9 cellular contexts compared by ENCODE assay signal in the genomic region with DNA sequence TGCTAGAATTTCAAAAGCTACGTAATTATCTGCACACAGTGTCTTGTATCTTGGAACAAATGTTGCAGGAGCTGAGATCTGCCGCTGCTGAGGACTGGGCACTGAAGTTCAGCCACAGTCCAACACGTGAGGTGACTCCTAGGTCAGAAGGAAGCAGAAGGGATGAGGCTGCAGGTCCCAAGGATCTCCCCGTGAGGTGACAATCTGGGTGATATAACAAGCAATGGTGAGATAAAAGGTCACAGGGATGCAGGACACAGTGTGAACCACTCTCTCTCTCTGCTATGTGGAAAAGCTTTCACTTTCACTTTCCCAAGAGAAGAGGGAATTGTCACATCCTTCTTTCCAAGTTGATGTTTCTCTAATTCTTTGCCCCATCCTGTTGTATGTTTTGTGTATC.
DNase-seq lines count a peak whose midpoint lies in the region; ATAC-seq and TF ChIP-seq lines count a peak whose summit lies in the region.
"Had no signal": no experiment of that assay in that cellular context is flagged by ENCODE, and none has a peak within 500 bp of the region (broad histone marks: within the 10 kb centered on the region; RNA-seq: fewer than 3 reads in every experiment).

No MANE protein-coding gene starts in this region.

- no peaks in the 10 kb centered on the region for H3K36me3 ChIP-seq in left lung
- H3K36me3 ChIP-seq in tibial nerve = no peaks in the 10 kb centered on the region
- no peaks in the 10 kb centered on the region for H3K36me3 ChIP-seq in CD4-positive, alpha-beta memory T cell (ENCODE audit: insufficient read depth, low read length)

- intact Hi-C loops in left lung (cut with DNase I) = no loop called here
- intact Hi-C loops in CD4-positive, alpha-beta memory T cell (cut with micrococcal nuclease) = no loop called here

- no peak for TF ChIP-seq POLR2A in tibial nerve (IDR thresholded peaks at IDR 0.05)

- POLR2A ChIA-PET in CD4-positive, alpha-beta memory T cell (lab: Charles Lee; ENCODE audit: partially characterized antibody) = no interaction called here

- no peak overlapping the region for H3K27ac Mint-ChIP-seq in CD4-positive, alpha-beta memory T cell

- ATAC-seq in left lung (peak; percentile 64), HG03457 (IDR thresholded peaks at IDR 0.05; ENCODE audit: unreplicated experiment) (no peak), GM18873 (IDR thresholded peaks at IDR 0.05; ENCODE audit: low FRiP score, unreplicated experiment) (no peak)

- peak in 1 of 2 donors; percentile 31 for TF ChIP-seq EP300 in tibial nerve (IDR thresholded peaks at IDR 0.05)

- H3K4me3 ChIP-seq in left lung = peak overlapping the region; percentile 15 to 16
- peak overlapping the region; percentile 6 to 46 (median 20) for H3K4me3 ChIP-seq in tibial nerve
- no peak overlapping the region for H3K4me3 ChIP-seq in CD4-positive, alpha-beta memory T cell (ENCODE audit: low read length in 2 of 2)

- H3K9me3 Mint-ChIP-seq in CD4-positive, alpha-beta memory T cell = peaks cover 0 to 4% (median 0%) of the 10 kb centered on the region in 8 donors

- no peaks in the 10 kb centered on the region for H3K27me3 Mint-ChIP-seq in CD4-positive, alpha-beta memory T cell

- CTCF ChIA-PET in CD4-positive, alpha-beta memory T cell (lab: Charles Lee; ENCODE audit: partially characterized antibody) = no interaction called here

- DNase-seq in DMS79 treated with DMSO at 0.1 percent for 48 hours (lab: John Stamatoyannopoulos, UW) (peak; percentile 8), DMS79 (lab: John Stamatoyannopoulos, UW) (no peak), brain pericyte (ENCODE audit: low read depth, low spot score) (peak; percentile 5), left lung (no peak), tibial nerve (ENCODE audit: low spot score in 2 of 2) (no peak)
- no peak for DNase-seq in CD4-positive, alpha-beta memory T cell
- DNase-seq: NCI-H1694 treated with DMSO at 0.1 percent for 48 hours had no signal

- H3K9me3 ChIP-seq in left lung = no peaks in the 10 kb centered on the region
- no peaks in the 10 kb centered on the region for H3K9me3 ChIP-seq in tibial nerve
- H3K9me3 ChIP-seq in CD4-positive, alpha-beta memory T cell (ENCODE audit: control insufficient read depth in 1 of 2, low read length in 2 of 2) = no peaks in the 10 kb centered on the region

- H3K27me3 ChIP-seq in left lung = no peaks in the 10 kb centered on the region
- no peaks in the 10 kb centered on the region for H3K27me3 ChIP-seq in tibial nerve
- H3K27me3 ChIP-seq in CD4-positive, alpha-beta memory T cell (ENCODE audit: insufficient read depth, low read length) = no peaks in the 10 kb centered on the region

- no peaks in the 10 kb centered on the region for H3K4me1 ChIP-seq in left lung
- H3K4me1 ChIP-seq in tibial nerve = peaks cover 0 to 21% (median 0%) of the 10 kb centered on the region in 4 donors
- H3K4me1 ChIP-seq in CD4-positive, alpha-beta memory T cell (ENCODE audit: insufficient read depth, low read length) = no peaks in the 10 kb centered on the region

- 27 to 35% methylated on average over 4 of the region's 4 CpGs for WGBS in tibial nerve, 2 donors

- H3K27ac ChIP-seq in left lung = no peak overlapping the region
- peak overlapping the region; percentile 13 to 68 (median 23) for H3K27ac ChIP-seq in tibial nerve
- H3K27ac ChIP-seq in CD4-positive, alpha-beta memory T cell (ENCODE audit: low read depth, low read length) = no peak overlapping the region

- peaks cover 0 to 2% (median 0%) of the 10 kb centered on the region in 4 donors for H3K4me1 Mint-ChIP-seq in CD4-positive, alpha-beta memory T cell

- no peaks in the 10 kb centered on the region for H3K36me3 Mint-ChIP-seq in CD4-positive, alpha-beta memory T cell

- no peak overlapping the region for H3K4me3 Mint-ChIP-seq in CD4-positive, alpha-beta memory T cell

- TF ChIP-seq CTCF in left lung (IDR thresholded peaks at IDR 0.05) (no peak), tibial nerve (IDR thresholded peaks at IDR 0.05) (no peak)

Comparison
In these comparisons a context has a peak if more than half of its experiments do, and no peak if none do; other contexts are left out.
1. DNase-seq: peak in DMS79 treated with DMSO at 0.1 percent for 48 hours (single experiment) and brain pericyte (single experiment); none in DMS79 (single experiment), left lung (0 of 2), tibial nerve (0 of 2) and CD4-positive, alpha-beta memory T cell (0 of 5).
2. H3K27ac ChIP-seq: peak in tibial nerve (4 of 4); none in left lung (0 of 2) and CD4-positive, alpha-beta memory T cell (single experiment).
3. H3K4me3 ChIP-seq: peak in left lung (2 of 2) and tibial nerve (4 of 4); none in CD4-positive, alpha-beta memory T cell (0 of 2).